ENCODE assay signal across 8 cellular contexts in genomic region chr19:58514564-58515020, GRCh38. TPM values are rescaled to one million over a fixed set of nuclear protein-coding genes. Genes with fewer than 3 reads are reported as not detected.
DNase-seq lines count a peak whose midpoint lies in the region; ATAC-seq and TF ChIP-seq lines count a peak whose summit lies in the region.

No MANE protein-coding gene starts in this region.

- no peak for TF ChIP-seq POLR2A in stomach (IDR thresholded peaks at IDR 0.05)

- H3K9me3 ChIP-seq in iPS-18c (ENCODE audit: control insufficient read depth, insufficient read depth, low read length) (peaks cover 3% of the 10 kb centered on the region), stomach (no peaks in the 10 kb centered on the region)

- peak overlapping the region; percentile 93 for H3K27ac Mint-ChIP-seq in activated CD4-positive, alpha-beta T cell treated with anti-CD3 and anti-CD28 coated beads, Interleukin-2, amount 10 ng/mL, durations not matched to agents 24 days and 14 days
- peak overlapping the region; percentile 85 for H3K27ac Mint-ChIP-seq in activated T-helper 17 cell treated with anti-CD3 and anti-CD28 coated beads, Interleukin-2, amount 50 U/mL, for 72 hours

- H3K27me3 Mint-ChIP-seq in activated CD4-positive, alpha-beta T cell treated with anti-CD3 and anti-CD28 coated beads, Interleukin-2, amount 10 ng/mL, durations not matched to agents 24 days and 14 days: no peaks in the 10 kb centered on the region
- H3K27me3 Mint-ChIP-seq in activated T-helper 17 cell treated with anti-CD3 and anti-CD28 coated beads, Interleukin-2, amount 50 U/mL, for 72 hours: no peaks in the 10 kb centered on the region

- peaks cover 16 to 26% (median 23%) of the 10 kb centered on the region in 4 donors for H3K36me3 ChIP-seq in stomach

- peak overlapping the region; percentile 91 for H3K4me3 Mint-ChIP-seq in activated CD4-positive, alpha-beta T cell treated with anti-CD3 and anti-CD28 coated beads, Interleukin-2, amount 10 ng/mL, durations not matched to agents 24 days and 14 days
- H3K4me3 Mint-ChIP-seq in activated T-helper 17 cell treated with anti-CD3 and anti-CD28 coated beads, Interleukin-2, amount 50 U/mL, for 72 hours: peak overlapping the region; percentile 85

- H3K36me3 Mint-ChIP-seq in activated CD4-positive, alpha-beta T cell treated with anti-CD3 and anti-CD28 coated beads, Interleukin-2, amount 10 ng/mL, durations not matched to agents 24 days and 14 days (ENCODE audit: low read depth): peaks cover 29% of the 10 kb centered on the region
- H3K36me3 Mint-ChIP-seq in activated T-helper 17 cell treated with anti-CD3 and anti-CD28 coated beads, Interleukin-2, amount 50 U/mL, for 72 hours (ENCODE audit: low read depth): peaks cover 32% of the 10 kb centered on the region

- H3K27ac ChIP-seq in stomach: peak overlapping the region in 4 of 5 donors; percentile 60 to 81 (median 64)

- H3K4me1 Mint-ChIP-seq in activated CD4-positive, alpha-beta T cell treated with anti-CD3 and anti-CD28 coated beads, Interleukin-2, amount 10 ng/mL, durations not matched to agents 24 days and 14 days: peaks cover 34% of the 10 kb centered on the region
- peaks cover 12% of the 10 kb centered on the region for H3K4me1 Mint-ChIP-seq in activated T-helper 17 cell treated with anti-CD3 and anti-CD28 coated beads, Interleukin-2, amount 50 U/mL, for 72 hours

- H3K4me3 ChIP-seq in iPS-18c (ENCODE audit: insufficient read depth, low read depth, low read length) (peak overlapping the region; percentile 45), stomach (peak overlapping the region; percentile 38 to 54 (median 44))

- DNase-seq in activated CD4-positive, alpha-beta T cell treated with anti-CD3 and anti-CD28 coated beads, Interleukin-2, amount 10 ng/mL, durations not matched to agents 24 days and 14 days: peak; percentile 68
- DNase-seq in activated CD4-positive, alpha-beta T cell treated with anti-CD3 and anti-CD28 coated beads for 1 hour: no peak
- DNase-seq in stomach (no peak), iPS-NIHi7 (ENCODE audit: extremely low spot score) (no peak)

- peaks cover 27 to 70% (median 60%) of the 10 kb centered on the region in 4 donors for H3K4me1 ChIP-seq in stomach

- TF ChIP-seq EP300 in stomach (IDR thresholded peaks at IDR 0.05): no peak

- no peak for ATAC-seq in activated T-helper 17 cell treated with anti-CD3 and anti-CD28 coated beads, Interleukin-2, amount 50 U/mL, for 72 hours (replicated peaks)
- no peak for ATAC-seq in esophagus mucosa
- ATAC-seq in HG03108 (IDR thresholded peaks at IDR 0.05; ENCODE audit: unreplicated experiment): no peak

- no peak for TF ChIP-seq CTCF in stomach (IDR thresholded peaks at IDR 0.05)

- WGBS in stomach, 5 donors: 60 to 67% (median 66%) methylated on average over 2 to 3 of the region's 3 CpGs

- intact Hi-C loops in activated CD4-positive, alpha-beta T cell treated with anti-CD3 and anti-CD28 coated beads, Interleukin-2, amount 10 ng/mL, durations not matched to agents 24 days and 14 days (cut with micrococcal nuclease): loop anchor here (1.0 to 5.0 kb wide), 6 partner anchors 15 to 597 kb away; partner anchors contain the start of genes CHMP2A, ZNF417 and ZNF446
- intact Hi-C loops in stomach (cut with DNase I; ENCODE audit: low total_unique reads): no loop called here

- no peaks in the 10 kb centered on the region for H3K9me3 Mint-ChIP-seq in activated CD4-positive, alpha-beta T cell treated with anti-CD3 and anti-CD28 coated beads, Interleukin-2, amount 10 ng/mL, durations not matched to agents 24 days and 14 days
- H3K9me3 Mint-ChIP-seq in activated T-helper 17 cell treated with anti-CD3 and anti-CD28 coated beads, Interleukin-2, amount 50 U/mL, for 72 hours: no peaks in the 10 kb centered on the region

- H3K27me3 ChIP-seq in stomach: no peaks in the 10 kb centered on the region

RNA-seq across cellular contexts. Expression of gene SLC27A5, which starts 2.8 kb away (rescaled TPM):
- 24.6 and 27.0 TPM in 2 replicates for total RNA-seq in activated CD4-positive, alpha-beta T cell treated with anti-CD3 and anti-CD28 coated beads, Interleukin-2, amount 10 ng/mL, durations not matched to agents 24 days and 14 days
- total RNA-seq in activated T-helper 17 cell treated with anti-CD3 and anti-CD28 coated beads, Interleukin-2, amount 50 U/mL, for 72 hours: 10 to 100 TPM; 14.4 to 15.6 TPM
- total RNA-seq in stomach: 1 to 10 TPM in 3 of 5 donors, under 1 TPM in 1, not detected in 1; 0.87 to 3.3 (median 1.3) TPM
- 10 to 100 TPM in 2 of 3 donors, 1 to 10 TPM in 1; 8.4 to 18.4 (median 16.0) TPM for polyA plus RNA-seq in stomach
- total RNA-seq in esophagus mucosa: 6.4 TPM

RNA-seq across cellular contexts. Expression of gene ZBTB45, which starts 5.0 kb away (rescaled TPM):
- total RNA-seq in activated CD4-positive, alpha-beta T cell treated with anti-CD3 and anti-CD28 coated beads, Interleukin-2, amount 10 ng/mL, durations not matched to agents 24 days and 14 days: 16.8 and 17.5 TPM in 2 replicates
- total RNA-seq in activated T-helper 17 cell treated with anti-CD3 and anti-CD28 coated beads, Interleukin-2, amount 50 U/mL, for 72 hours: 10 to 100 TPM; 11.0 to 14.3 TPM
- 10 to 100 TPM in 3 of 5 donors, 1 to 10 TPM in 1, not detected in 1; 2.4 to 49.0 (median 20.1) TPM for total RNA-seq in stomach
- polyA plus RNA-seq in stomach: 1 to 10 TPM; 5.6 to 8.2 (median 6.6) TPM
- 8.0 TPM for total RNA-seq in esophagus mucosa

RNA-seq across cellular contexts. Expression of gene TRIM28, which starts 29.3 kb away (rescaled TPM):
- 689 and 698 TPM in 2 replicates for total RNA-seq in activated CD4-positive, alpha-beta T cell treated with anti-CD3 and anti-CD28 coated beads, Interleukin-2, amount 10 ng/mL, durations not matched to agents 24 days and 14 days
- total RNA-seq in activated T-helper 17 cell treated with anti-CD3 and anti-CD28 coated beads, Interleukin-2, amount 50 U/mL, for 72 hours: 100 to 1,000 TPM; 336 to 455 TPM
- total RNA-seq in stomach (100 to 1,000 TPM in 4 of 5 donors, 10 to 100 TPM in 1; 95.5 to 923 (median 243) TPM), esophagus mucosa (204 TPM)
- 100 to 1,000 TPM; 143 to 200 (median 171) TPM for polyA plus RNA-seq in stomach

RNA-seq across cellular contexts. Expression of gene ZNF446, which starts 38.4 kb away (rescaled TPM):
- total RNA-seq in activated CD4-positive, alpha-beta T cell treated with anti-CD3 and anti-CD28 coated beads, Interleukin-2, amount 10 ng/mL, durations not matched to agents 24 days and 14 days: 6.3 and 6.8 TPM in 2 replicates
- 1 to 10 TPM; 5.8 to 6.2 TPM for total RNA-seq in activated T-helper 17 cell treated with anti-CD3 and anti-CD28 coated beads, Interleukin-2, amount 50 U/mL, for 72 hours
- 10 to 100 TPM in 1 of 5 donors, 1 to 10 TPM in 4; 4.6 to 26.1 (median 5.3) TPM for total RNA-seq in stomach
- polyA plus RNA-seq in stomach: 10 to 100 TPM in 1 of 3 donors, 1 to 10 TPM in 2; 7.1 to 13.0 (median 9.2) TPM
- total RNA-seq in esophagus mucosa: 4.7 TPM

RNA-seq across cellular contexts. Expression of gene CHMP2A, which starts 40.3 kb away (rescaled TPM):
- total RNA-seq in activated CD4-positive, alpha-beta T cell treated with anti-CD3 and anti-CD28 coated beads, Interleukin-2, amount 10 ng/mL, durations not matched to agents 24 days and 14 days: 108 and 114 TPM in 2 replicates
- total RNA-seq in activated T-helper 17 cell treated with anti-CD3 and anti-CD28 coated beads, Interleukin-2, amount 50 U/mL, for 72 hours: 10 to 100 TPM; 79.0 to 95.8 TPM
- 100 to 1,000 TPM in 2 of 5 donors, 10 to 100 TPM in 3; 55.8 to 260 (median 89.0) TPM for total RNA-seq in stomach
- 100 to 1,000 TPM; 195 to 338 (median 235) TPM for polyA plus RNA-seq in stomach
- 98.8 TPM for total RNA-seq in esophagus mucosa
